ENCODE assay signal across 8 cellular contexts in the genomic region with DNA sequence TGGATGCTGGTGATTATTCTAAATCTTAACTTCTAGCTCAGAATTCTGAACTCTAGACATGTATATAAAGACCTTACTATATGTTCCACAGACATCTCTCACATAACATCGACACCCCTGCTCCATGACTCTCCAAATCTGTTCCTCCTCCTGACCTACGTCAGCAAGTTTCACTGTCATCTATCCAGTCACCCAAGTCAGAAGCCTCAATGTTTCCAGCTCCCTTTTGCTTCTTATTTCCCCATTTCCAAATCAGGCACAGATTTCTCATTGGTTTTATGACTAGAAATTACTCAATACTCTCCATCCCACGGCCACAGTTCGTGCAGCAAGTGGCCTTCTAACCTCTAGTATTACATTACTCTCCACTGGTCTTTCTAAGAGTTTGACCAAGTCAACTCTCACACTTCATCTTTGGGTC. TPM values are rescaled to one million over a fixed set of nuclear protein-coding genes. Genes with fewer than 3 reads are reported as not detected.
DNase-seq lines count a peak whose midpoint lies in the region; ATAC-seq lines count a peak whose summit lies in the region.

No MANE protein-coding gene starts in this region.

- peak overlapping the region; percentile 1 for H3K4me3 Mint-ChIP-seq in activated naive CD8-positive, alpha-beta T cell treated with anti-CD3 and anti-CD28 coated beads for 36 hours
- peak overlapping the region; percentile 36 to 44 for H3K4me3 Mint-ChIP-seq in stimulated activated naive CD8-positive, alpha-beta T cell treated with anti-CD3 and anti-CD28 coated beads, Interleukin-15, amount 100 ng/mL, for 72 hours

- H3K27me3 Mint-ChIP-seq in activated naive CD8-positive, alpha-beta T cell treated with anti-CD3 and anti-CD28 coated beads for 36 hours: no peaks in the 10 kb centered on the region
- H3K27me3 Mint-ChIP-seq in stimulated activated naive CD8-positive, alpha-beta T cell treated with anti-CD3 and anti-CD28 coated beads, Interleukin-15, amount 100 ng/mL, for 72 hours: no peaks in the 10 kb centered on the region

- DNase-seq in CD1c-positive myeloid dendritic cell (ENCODE audit: extremely low spot score) (peak; percentile 94), NCI-H1105 (lab: John Stamatoyannopoulos, UW) (no peak)
- no peak for DNase-seq in activated naive CD8-positive, alpha-beta T cell treated with anti-CD3 and anti-CD28 coated beads for 36 hours
- peak in 1 of 2 donors; percentile 20 for DNase-seq in stimulated activated naive CD8-positive, alpha-beta T cell treated with anti-CD3 and anti-CD28 coated beads, Interleukin-15, amount 100 ng/mL, for 72 hours

- peaks cover 77% of the 10 kb centered on the region for H3K4me1 Mint-ChIP-seq in activated naive CD8-positive, alpha-beta T cell treated with anti-CD3 and anti-CD28 coated beads for 36 hours
- H3K4me1 Mint-ChIP-seq in stimulated activated naive CD8-positive, alpha-beta T cell treated with anti-CD3 and anti-CD28 coated beads, Interleukin-15, amount 100 ng/mL, for 72 hours: peaks cover 78% of the 10 kb centered on the region

- peaks cover 7% of the 10 kb centered on the region for H3K9me3 Mint-ChIP-seq in activated naive CD8-positive, alpha-beta T cell treated with anti-CD3 and anti-CD28 coated beads for 36 hours
- no peaks in the 10 kb centered on the region for H3K9me3 Mint-ChIP-seq in stimulated activated naive CD8-positive, alpha-beta T cell treated with anti-CD3 and anti-CD28 coated beads, Interleukin-15, amount 100 ng/mL, for 72 hours

- H3K36me3 Mint-ChIP-seq in activated naive CD8-positive, alpha-beta T cell treated with anti-CD3 and anti-CD28 coated beads for 36 hours: peaks cover 23% of the 10 kb centered on the region

- ATAC-seq in GM19043 (IDR thresholded peaks at IDR 0.05; ENCODE audit: low read depth, unreplicated experiment) (peak; percentile 38), HG03196 (IDR thresholded peaks at IDR 0.05; ENCODE audit: unreplicated experiment) (peak; percentile 42), GM21367 (IDR thresholded peaks at IDR 0.05; ENCODE audit: unreplicated experiment) (no peak), GM19467 (IDR thresholded peaks at IDR 0.05; ENCODE audit: unreplicated experiment) (no peak)
- peak; percentile 69 for ATAC-seq in stimulated activated naive CD8-positive, alpha-beta T cell treated with anti-CD3 and anti-CD28 coated beads, Interleukin-15, amount 100 ng/mL, for 72 hours

- H3K27ac Mint-ChIP-seq in activated naive CD8-positive, alpha-beta T cell treated with anti-CD3 and anti-CD28 coated beads for 36 hours: peak overlapping the region; percentile 70
- peak overlapping the region; percentile 1 to 22 for H3K27ac Mint-ChIP-seq in stimulated activated naive CD8-positive, alpha-beta T cell treated with anti-CD3 and anti-CD28 coated beads, Interleukin-15, amount 100 ng/mL, for 72 hours

RNA-seq across cellular contexts. Expression of a gene that starts 28.5 kb away (rescaled TPM):
- 10 to 100 TPM; 32.1 to 33.1 TPM for total RNA-seq in activated naive CD8-positive, alpha-beta T cell treated with anti-CD3 and anti-CD28 coated beads for 36 hours

Comparison
In these comparisons a context has a peak if more than half of its experiments do, and no peak if none do; other contexts are left out.
1. ATAC-seq: peak in GM19043 (single experiment), HG03196 (single experiment) and stimulated activated naive CD8-positive, alpha-beta T cell treated with anti-CD3 and anti-CD28 coated beads, Interleukin-15, amount 100 ng/mL, for 72 hours (single experiment); none in GM21367 (single experiment) and GM19467 (single experiment).